ENCODE assay signal across 9 cellular contexts in genomic region chr5:95842955-95843544, GRCh38. TPM values are rescaled to one million over a fixed set of nuclear protein-coding genes. Genes with fewer than 3 reads are reported as not detected.
DNase-seq lines count a peak whose midpoint lies in the region; ATAC-seq, FAIRE-seq and TF ChIP-seq lines count a peak whose summit lies in the region.
"Had no signal": no experiment of that assay in that cellular context is flagged by ENCODE, and none has a peak within 500 bp of the region (broad histone marks: within the 10 kb centered on the region; RNA-seq: fewer than 3 reads in every experiment).

No MANE protein-coding gene starts in this region.

- peak; percentile 66 for FAIRE-seq in GM19239 (lab: Jason Lieb, UNC)
- FAIRE-seq: islet of Langerhans had no signal

- peak overlapping the region; percentile 76 for H3K27ac Mint-ChIP-seq in activated naive CD8-positive, alpha-beta T cell treated with anti-CD3 and anti-CD28 coated beads, Interleukin-2, amount 10 ng/mL, durations not matched to agents 7 days and 5 days
- peak overlapping the region; percentile 95 for H3K27ac Mint-ChIP-seq in stimulated activated effector memory CD8-positive, alpha-beta T cell treated with anti-CD3 and anti-CD28 coated beads, Interleukin-12 subunit alpha, Interleukin-12 subunit beta, amount 100 ng/mL, for 72 hours

- H3K4me1 Mint-ChIP-seq in activated naive CD8-positive, alpha-beta T cell treated with anti-CD3 and anti-CD28 coated beads, Interleukin-2, amount 10 ng/mL, durations not matched to agents 7 days and 5 days, result peaks cover 27% of the 10 kb centered on the region
- H3K4me1 Mint-ChIP-seq in stimulated activated effector memory CD8-positive, alpha-beta T cell treated with anti-CD3 and anti-CD28 coated beads, Interleukin-12 subunit alpha, Interleukin-12 subunit beta, amount 100 ng/mL, for 72 hours, result peaks cover 17% of the 10 kb centered on the region

- H3K36me3 Mint-ChIP-seq in activated naive CD8-positive, alpha-beta T cell treated with anti-CD3 and anti-CD28 coated beads, Interleukin-2, amount 10 ng/mL, durations not matched to agents 7 days and 5 days, result no peaks in the 10 kb centered on the region
- peaks cover 8% of the 10 kb centered on the region for H3K36me3 Mint-ChIP-seq in stimulated activated effector memory CD8-positive, alpha-beta T cell treated with anti-CD3 and anti-CD28 coated beads, Interleukin-12 subunit alpha, Interleukin-12 subunit beta, amount 100 ng/mL, for 72 hours

- H3K27me3 Mint-ChIP-seq in activated naive CD8-positive, alpha-beta T cell treated with anti-CD3 and anti-CD28 coated beads, Interleukin-2, amount 10 ng/mL, durations not matched to agents 7 days and 5 days, result peaks cover 2% of the 10 kb centered on the region

- in situ Hi-C loops in ACHN (cut with HindIII; ENCODE audit: low pct_ligation_motif_present, low pct_unique_long_range_greater_than_20kb, low sequenced_read_pairs), result no loop called here
- in situ Hi-C loops in SK-MEL-5 (cut with HindIII; ENCODE audit: low pct_unique_long_range_greater_than_20kb, low sequenced_read_pairs), result no loop called here

- no peaks in the 10 kb centered on the region for H3K9me3 Mint-ChIP-seq in activated naive CD8-positive, alpha-beta T cell treated with anti-CD3 and anti-CD28 coated beads, Interleukin-2, amount 10 ng/mL, durations not matched to agents 7 days and 5 days
- H3K9me3 Mint-ChIP-seq in stimulated activated effector memory CD8-positive, alpha-beta T cell treated with anti-CD3 and anti-CD28 coated beads, Interleukin-12 subunit alpha, Interleukin-12 subunit beta, amount 100 ng/mL, for 72 hours, result no peaks in the 10 kb centered on the region

- H3K27me3 ChIP-seq in kidney epithelial cell (ENCODE audit: control insufficient read depth, insufficient read depth, low read length), result no peaks in the 10 kb centered on the region

- no peaks in the 10 kb centered on the region for H3K36me3 ChIP-seq in kidney epithelial cell (ENCODE audit: control insufficient read depth, insufficient read depth, low read length)

- peak; percentile 84 for ATAC-seq in HG03175 (IDR thresholded peaks at IDR 0.05; ENCODE audit: unreplicated experiment)
- ATAC-seq in activated naive CD8-positive, alpha-beta T cell treated with anti-CD3 and anti-CD28 coated beads, Interleukin-2, amount 10 ng/mL, durations not matched to agents 7 days and 5 days (ENCODE audit: low read depth), result peak; percentile 80
- ATAC-seq in stimulated activated effector memory CD8-positive, alpha-beta T cell treated with anti-CD3 and anti-CD28 coated beads, Interleukin-12 subunit alpha, Interleukin-12 subunit beta, amount 100 ng/mL, for 72 hours, result peak; percentile 93

- peak overlapping the region; percentile 49 for H3K4me3 Mint-ChIP-seq in activated naive CD8-positive, alpha-beta T cell treated with anti-CD3 and anti-CD28 coated beads, Interleukin-2, amount 10 ng/mL, durations not matched to agents 7 days and 5 days
- H3K4me3 Mint-ChIP-seq in stimulated activated effector memory CD8-positive, alpha-beta T cell treated with anti-CD3 and anti-CD28 coated beads, Interleukin-12 subunit alpha, Interleukin-12 subunit beta, amount 100 ng/mL, for 72 hours, result peak overlapping the region; percentile 31

- DNase-seq in ACHN (peak; percentile 86), GM19239 (ENCODE audit: insufficient read length, low spot score) (peak; percentile 66), SK-MEL-5 (ENCODE audit: low read depth, low spot score) (peak; percentile 94), kidney epithelial cell (ENCODE audit: low read depth) (no peak), NCI-H748 (lab: John Stamatoyannopoulos, UW; ENCODE audit: unreplicated experiment) (no peak)
- peak; percentile 59 for DNase-seq in activated naive CD8-positive, alpha-beta T cell treated with anti-CD3 and anti-CD28 coated beads, Interleukin-2, amount 10 ng/mL, durations not matched to agents 7 days and 5 days
- DNase-seq in stimulated activated effector memory CD8-positive, alpha-beta T cell treated with anti-CD3 and anti-CD28 coated beads, Interleukin-12 subunit alpha, Interleukin-12 subunit beta, amount 100 ng/mL, for 72 hours (ENCODE audit: low spot score in 2 of 2), result peak; percentile 41 to 83

- peak; percentile 22 for TF ChIP-seq CTCF in kidney epithelial cell (IDR thresholded peaks at IDR 0.05; ENCODE audit: insufficient read depth, low read length, poor library complexity, severe bottlenecking)

- no peak overlapping the region for H3K4me3 ChIP-seq in kidney epithelial cell (ENCODE audit: low read depth, low read length)

- POLR2A ChIA-PET in activated naive CD8-positive, alpha-beta T cell treated with anti-CD3 and anti-CD28 coated beads, Interleukin-2, amount 10 ng/mL, durations not matched to agents 7 days and 5 days (lab: Charles Lee), result interaction anchor here (1.1 to 2.3 kb wide), 5 partner anchors 21 to 64 kb away, joined by 4 to 14 read pairs (median 4); partner anchors contain the start of gene GLRX

RNA-seq across cellular contexts. Expression of gene GLRX, which starts 20.5 kb away (rescaled TPM):
- 8.1 and 10.8 TPM in 2 replicates for total RNA-seq in SK-MEL-5 (2014; rRNA removed; shearing (Covaris generic))
- polyA plus RNA-seq in SK-MEL-5 (2015; cell fraction: cytosol; rRNA removed), result 26.5 and 28.5 TPM in 2 replicates
- 10.0 and 12.2 TPM in 2 replicates for polyA plus RNA-seq in SK-MEL-5 (2015; cell fraction: nucleus; rRNA removed)
- 10 to 100 TPM; 70.6 to 72.9 TPM for total RNA-seq in activated naive CD8-positive, alpha-beta T cell treated with anti-CD3 and anti-CD28 coated beads, Interleukin-2, amount 10 ng/mL, durations not matched to agents 7 days and 5 days
- total RNA-seq in kidney epithelial cell, result 120 and 139 TPM in 2 replicates

Comparison
In these comparisons a context has a peak if more than half of its experiments do, and no peak if none do; other contexts are left out.
1. DNase-seq: peak in ACHN (single experiment), GM19239 (single experiment), SK-MEL-5 (single experiment), activated naive CD8-positive, alpha-beta T cell treated with anti-CD3 and anti-CD28 coated beads, Interleukin-2, amount 10 ng/mL, durations not matched to agents 7 days and 5 days (single experiment) and stimulated activated effector memory CD8-positive, alpha-beta T cell treated with anti-CD3 and anti-CD28 coated beads, Interleukin-12 subunit alpha, Interleukin-12 subunit beta, amount 100 ng/mL, for 72 hours (2 of 2); none in kidney epithelial cell (single experiment) and NCI-H748 (single experiment).
2. Peak in every context shown above with its lines, with median percentiles within 50 percentile points of each other: ATAC-seq.